ENCODE assay signal across 8 cellular contexts in genomic region chr6:34243901-34244884, GRCh38. TPM values are rescaled to one million over a fixed set of nuclear protein-coding genes. Genes with fewer than 3 reads are reported as not detected.
DNase-seq lines count a peak whose midpoint lies in the region; ATAC-seq and TF ChIP-seq lines count a peak whose summit lies in the region.

No MANE protein-coding gene starts in this region.

- peak; percentile 49 for TF ChIP-seq CTCF in AG09319 (IDR thresholded peaks at IDR 0.05; ENCODE audit: low read depth, low read length)
- TF ChIP-seq CTCF in cardiac fibroblast (IDR thresholded peaks at IDR 0.05; ENCODE audit: low read depth, low read length) = peak; percentile 41

- DNase-seq in AG09319 (ENCODE audit: extremely low read depth, low read depth) (peak; percentile 63), GOT3 (lab: John Stamatoyannopoulos, UW) (peak; percentile 40), SW480 (ENCODE audit: low spot score) (peak; percentile 90), cardiac fibroblast (ENCODE audit: low read depth in 2 of 2) (peak; percentile 86 to 96), left lobe of liver (ENCODE audit: low spot score) (peak; percentile 43)
- DNase-seq in stimulated activated CD8-positive, alpha-beta memory T cell treated with anti-CD3 and anti-CD28 coated beads, Interleukin-7, amount 100 ng/mL, for 4 hours (ENCODE audit: low read depth in 2 of 2) = peak; percentile 51 to 62

- peak overlapping the region in 1 of 2 donors; percentile 10 for H3K4me3 ChIP-seq in cardiac fibroblast (replicated peaks in 1 of 2; ENCODE audit: low read depth in 2 of 2, low read length in 2 of 2)

- no peak for ATAC-seq in left lobe of liver
- no peak for ATAC-seq in HG02840 (IDR thresholded peaks at IDR 0.05; ENCODE audit: low FRiP score, unreplicated experiment)
- no peak for ATAC-seq in GM18517 (IDR thresholded peaks at IDR 0.05; ENCODE audit: unreplicated experiment)

RNA-seq across cellular contexts. Expression of gene SMIM29, which starts 4.6 kb away (rescaled TPM):
- total RNA-seq in left lobe of liver = 6.4 TPM

RNA-seq across cellular contexts. Expression of gene HMGA1, which starts 7.5 kb away (rescaled TPM):
- 17.4 TPM for total RNA-seq in left lobe of liver

Comparison
In these comparisons a context has a peak if more than half of its experiments do, and no peak if none do; other contexts are left out.
1. DNase-seq: peak in every context shown above with its lines; median percentile 91 in cardiac fibroblast; 90 in SW480; 63 in AG09319; 56 in stimulated activated CD8-positive, alpha-beta memory T cell treated with anti-CD3 and anti-CD28 coated beads, Interleukin-7, amount 100 ng/mL, for 4 hours; 43 in left lobe of liver; 40 in GOT3.